In the genomic region with DNA sequence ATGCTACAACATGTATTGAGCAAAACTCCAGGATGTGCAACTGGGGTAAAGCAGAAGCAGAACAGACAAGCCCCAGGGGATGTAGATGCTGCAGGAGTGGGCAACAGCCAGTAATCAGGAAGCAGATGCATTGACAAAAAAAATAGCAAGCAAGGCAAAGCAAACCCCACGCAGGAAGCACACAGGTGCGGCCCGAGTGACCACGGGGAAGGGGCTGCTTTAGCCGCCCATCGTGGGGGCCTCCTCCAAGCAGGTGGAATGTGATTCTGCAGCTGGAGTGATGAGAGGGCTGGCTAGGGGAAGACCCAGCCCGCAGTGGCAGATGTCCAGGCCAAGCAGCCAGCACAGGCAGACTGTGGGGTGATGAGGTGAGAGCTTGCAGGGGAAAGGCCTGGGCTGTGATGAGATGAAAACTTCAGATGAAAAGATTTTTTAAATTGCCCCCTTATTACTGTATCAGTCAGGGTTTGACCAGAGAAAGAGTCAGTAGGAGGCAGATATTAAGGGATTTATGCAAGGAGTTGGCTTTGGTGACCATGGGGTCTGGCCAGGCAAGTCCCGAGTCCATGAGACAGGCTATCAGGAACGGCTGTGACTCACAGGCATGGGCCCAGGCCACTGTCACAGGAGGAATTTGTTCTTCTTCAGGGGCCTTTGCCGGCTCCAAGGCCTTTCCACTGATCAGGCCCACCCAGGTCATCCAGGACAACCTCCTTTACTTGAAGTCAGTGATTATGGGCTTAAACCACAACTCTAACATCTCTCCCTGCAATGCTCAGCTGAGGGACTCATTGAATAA, we compare ENCODE assay signal across 27 cellular contexts.
A peak's percentile ranks its signal among the peaks of the same experiment; 100 is the strongest.
DNase-seq lines count a peak whose midpoint lies in the region; ATAC-seq and TF ChIP-seq lines count a peak whose summit lies in the region.
"Had no signal": no experiment of that assay in that cellular context is flagged by ENCODE, and none has a peak within 500 bp of the region (broad histone marks: within the 10 kb centered on the region; RNA-seq: fewer than 3 reads in every experiment).

No MANE protein-coding gene starts in this region.

- peak; percentile 7 for DNase-seq in NCI-H69 (lab: John Stamatoyannopoulos, UW)
- DNase-seq in lower leg skin (ENCODE audit: low spot score in 2 of 2), result peak; percentile 83 to 95
- no peak for DNase-seq in dorsolateral prefrontal cortex
- DNase-seq in middle frontal gyrus (ENCODE audit: extremely low spot score, low spot score), result no peak
- DNase-seq: activated CD4-positive, alpha-beta T cell treated with anti-CD3 and anti-CD28 coated beads for 1 hour; activated CD8-positive, alpha-beta T cell treated with anti-CD3 and anti-CD28 coated beads, Interleukin-2, amount 10 ng/mL, durations not matched to agents 7 days and 5 days; activated gamma-delta T cell; activated T-cell treated with anti-CD3 and anti-CD28 coated beads, Interleukin-2, amount 50 U/mL, for 1 hour; CD4-positive, CD25-positive, alpha-beta regulatory T cell; DMS 273 treated with DMSO at 0.1 percent for 48 hours; esophagus squamous epithelium; HCEC 1CT; immature natural killer cell; IMR-90; mucosa of descending colon; NCI-H2081; NCI-H446; PC-3; stimulated activated CD4-positive, alpha-beta T cell treated with anti-CD3 and anti-CD28 coated beads, Interleukin-1b, Interleukin-23, amount 100 ng/mL, for 48 hours had no signal

- H3K4me1 ChIP-seq in BLaER1 treated with 17β-estradiol and CSF1 and Interleukin-3, amounts not matched to agents 10 nM and 100 nM, result peaks cover 19 to 51% (median 48%) of the 10 kb centered on the region in 10 experiments
- H3K4me1 ChIP-seq: parathyroid adenoma, right lobe of liver had no signal

- ATAC-seq in stimulated activated memory B cell treated with anti-CD40 and anti-IgM and Interleukin-4, amounts not matched to agents 10 μg/mL and 1 μg/mL and 100 μg/mL, for 72 hours, result no peak
- ATAC-seq in GM19023 (IDR thresholded peaks at IDR 0.05; ENCODE audit: unreplicated experiment), result no peak
- ATAC-seq: activated CD8-positive, alpha-beta T cell treated with anti-CD3 and anti-CD28 coated beads, Interleukin-2, amount 10 ng/mL, durations not matched to agents 7 days and 5 days; mucosa of descending colon; PC-3 had no signal

- intact Hi-C loops in lower leg skin (cut with DNase I; ENCODE audit: low total_unique reads), result no loop called here
- intact Hi-C loops in dorsolateral prefrontal cortex (cut with DNase I), result no loop called here

- H3K27ac Mint-ChIP-seq in stimulated activated memory B cell treated with anti-CD40 and anti-IgM and Interleukin-4, amounts not matched to agents 10 μg/mL and 1 μg/mL and 100 μg/mL, for 72 hours, result peak overlapping the region; percentile 16
- H3K27ac Mint-ChIP-seq: activated CD8-positive, alpha-beta T cell treated with anti-CD3 and anti-CD28 coated beads, Interleukin-2, amount 10 ng/mL, durations not matched to agents 7 days and 5 days; CD4-positive, CD25-positive, alpha-beta regulatory T cell; immature natural killer cell; nephron progenitor cell had no signal

- TF ChIP-seq POLR2A in lower leg skin (IDR thresholded peaks at IDR 0.05), result no peak

- H3K9me3 ChIP-seq in BLaER1 treated with 17β-estradiol and CSF1 and Interleukin-3, amounts not matched to agents 10 nM and 100 nM (replicated peaks in 1 of 11), result no peaks in the 10 kb centered on the region
- H3K9me3 ChIP-seq: adrenal gland, esophagus squamous epithelium, mucosa of descending colon, right lobe of liver had no signal

- H3K4me1 Mint-ChIP-seq in stimulated activated memory B cell treated with anti-CD40 and anti-IgM and Interleukin-4, amounts not matched to agents 10 μg/mL and 1 μg/mL and 100 μg/mL, for 72 hours, result peaks cover 11% of the 10 kb centered on the region
- H3K4me1 Mint-ChIP-seq: CD4-positive, CD25-positive, alpha-beta regulatory T cell; immature natural killer cell had no signal

- H3K27me3 ChIP-seq in BLaER1 treated with 17β-estradiol and CSF1 and Interleukin-3, amounts not matched to agents 10 nM and 100 nM, result no peaks in the 10 kb centered on the region
- H3K27me3 ChIP-seq in dorsolateral prefrontal cortex, result peaks cover 0 to 16% (median 0%) of the 10 kb centered on the region in 45 donors
- H3K27me3 ChIP-seq: right lobe of liver, SJCRH30 had no signal

- no peaks in the 10 kb centered on the region for H3K9me3 Mint-ChIP-seq in stimulated activated memory B cell treated with anti-CD40 and anti-IgM and Interleukin-4, amounts not matched to agents 10 μg/mL and 1 μg/mL and 100 μg/mL, for 72 hours
- H3K9me3 Mint-ChIP-seq: immature natural killer cell had no signal

- peak overlapping the region in 3 of 11 experiments; percentile 2 to 28 (median 8); a peak in 2 of 22 replicates for H3K9ac ChIP-seq in BLaER1 treated with 17β-estradiol and CSF1 and Interleukin-3, amounts not matched to agents 10 nM and 100 nM
- H3K9ac ChIP-seq: parathyroid adenoma had no signal

- H4K20me1 ChIP-seq in BLaER1 treated with 17β-estradiol and CSF1 and Interleukin-3, amounts not matched to agents 10 nM and 100 nM, result no peaks in the 10 kb centered on the region

- TF ChIP-seq CTCF in lower leg skin (IDR thresholded peaks at IDR 0.05), result no peak
- no peak for TF ChIP-seq CTCF in dorsolateral prefrontal cortex (IDR thresholded peaks at IDR 0.05 in 54 of 56, conservative IDR thresholded peaks at IDR 0.05 in 2 of 56; ENCODE audit: low read depth in 1 of 56, partially characterized antibody in 56 of 56)

- H3K27me3 Mint-ChIP-seq in stimulated activated memory B cell treated with anti-CD40 and anti-IgM and Interleukin-4, amounts not matched to agents 10 μg/mL and 1 μg/mL and 100 μg/mL, for 72 hours, result peaks cover 25% of the 10 kb centered on the region

- 67 to 68% methylated on average over 10 of the region's 10 CpGs for WGBS in lower leg skin, 2 donors

- H3K36me3 Mint-ChIP-seq in stimulated activated memory B cell treated with anti-CD40 and anti-IgM and Interleukin-4, amounts not matched to agents 10 μg/mL and 1 μg/mL and 100 μg/mL, for 72 hours, result no peaks in the 10 kb centered on the region
- H3K36me3 Mint-ChIP-seq: CD4-positive, CD25-positive, alpha-beta regulatory T cell; immature natural killer cell had no signal

- peak overlapping the region in 7 of 11 experiments; percentile 20 to 57 (median 52); a peak in 13 of 22 replicates for H3K27ac ChIP-seq in BLaER1 treated with 17β-estradiol and CSF1 and Interleukin-3, amounts not matched to agents 10 nM and 100 nM
- no peak overlapping the region for H3K27ac ChIP-seq in dorsolateral prefrontal cortex
- H3K27ac ChIP-seq: adrenal gland, parathyroid adenoma, right lobe of liver, SJCRH30 had no signal

- peak overlapping the region; percentile 40 to 90 (median 76) for H3K4me2 ChIP-seq in BLaER1 treated with 17β-estradiol and CSF1 and Interleukin-3, amounts not matched to agents 10 nM and 100 nM

- H3K4me3 Mint-ChIP-seq in stimulated activated memory B cell treated with anti-CD40 and anti-IgM and Interleukin-4, amounts not matched to agents 10 μg/mL and 1 μg/mL and 100 μg/mL, for 72 hours, result no peak overlapping the region
- H3K4me3 Mint-ChIP-seq: activated CD8-positive, alpha-beta T cell treated with anti-CD3 and anti-CD28 coated beads, Interleukin-2, amount 10 ng/mL, durations not matched to agents 7 days and 5 days; CD4-positive, CD25-positive, alpha-beta regulatory T cell; immature natural killer cell; nephron progenitor cell had no signal

- 0 out of 20 replicates have a peak overlapping the region, but pooled peaks of 1 of the 10 experiments have one; percentile 16 for H3K4me3 ChIP-seq in BLaER1 treated with 17β-estradiol and CSF1 and Interleukin-3, amounts not matched to agents 10 nM and 100 nM
- no peak overlapping the region for H3K4me3 ChIP-seq in lower leg skin (ENCODE audit: low read depth, poor library complexity, severe bottlenecking)
- H3K4me3 ChIP-seq in dorsolateral prefrontal cortex, result no peak overlapping the region
- H3K4me3 ChIP-seq: adrenal gland, esophagus squamous epithelium, mucosa of descending colon, right lobe of liver, SJCRH30 had no signal

- H3K36me3 ChIP-seq in BLaER1 treated with 17β-estradiol and CSF1 and Interleukin-3, amounts not matched to agents 10 nM and 100 nM, result no peaks in the 10 kb centered on the region
- H3K36me3 ChIP-seq: adrenal gland, esophagus squamous epithelium, right lobe of liver, SJCRH30 had no signal

Comparison
In these comparisons a context has a peak if more than half of its experiments do, and no peak if none do; other contexts are left out.
1. H3K27ac ChIP-seq: peak in BLaER1 treated with 17β-estradiol and CSF1 and Interleukin-3, amounts not matched to agents 10 nM and 100 nM (7 of 11); none in dorsolateral prefrontal cortex (0 of 59).
2. DNase-seq: peak in NCI-H69 (single experiment) and lower leg skin (2 of 2); none in dorsolateral prefrontal cortex (0 of 10) and middle frontal gyrus (single experiment).